ENCODE assay signal across 20 cellular contexts in the genomic region with DNA sequence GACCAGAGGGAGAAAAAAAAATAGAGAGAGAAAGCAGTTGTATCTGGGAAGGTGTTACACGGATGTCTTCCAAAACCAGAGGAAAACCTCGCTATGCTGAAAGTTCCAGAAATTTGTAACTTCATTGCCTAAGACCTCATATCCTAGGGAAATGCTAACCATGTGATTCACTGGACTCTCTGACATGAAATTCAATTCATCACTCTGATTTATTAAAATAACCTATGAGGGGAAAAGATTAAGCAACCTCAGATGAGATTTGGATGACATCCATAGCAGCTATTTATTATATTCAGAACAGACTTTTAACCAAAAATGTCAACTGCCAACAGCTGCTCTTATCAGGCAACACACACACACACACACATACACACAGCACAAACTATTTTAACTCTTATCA.
"Had no signal": no experiment of that assay in that cellular context is flagged by ENCODE, and none has a peak within 500 bp of the region (broad histone marks: within the 10 kb centered on the region; RNA-seq: fewer than 3 reads in every experiment).

No MANE protein-coding gene starts in this region.

- H3K27ac ChIP-seq: adrenal gland, colonic mucosa, lower lobe of right lung, upper lobe of right lung, WERI-Rb-1 had no signal

- ATAC-seq: activated naive CD4-positive, alpha-beta T cell treated with anti-CD3 and anti-CD28 coated beads, Interleukin-2, amount 50 U/mL, for 72 hours; lower lobe of right lung; stimulated activated naive B cell treated with anti-CD40 and anti-IgM and Interleukin-4, amounts not matched to agents 10 μg/mL and 1 μg/mL and 100 μg/mL, for 72 hours; upper lobe of right lung had no signal

- H3K9me3 ChIP-seq: adrenal gland, colonic mucosa, lower lobe of right lung, upper lobe of right lung had no signal

- H3K27ac Mint-ChIP-seq: activated naive CD4-positive, alpha-beta T cell treated with anti-CD3 and anti-CD28 coated beads, Interleukin-2, amount 50 U/mL, for 72 hours; nephron progenitor cell; stimulated activated naive B cell treated with anti-CD40 and anti-IgM and Interleukin-4, amounts not matched to agents 10 μg/mL and 1 μg/mL and 100 μg/mL, for 72 hours had no signal

- H3K36me3 ChIP-seq: adrenal gland, colonic mucosa, lower lobe of right lung, upper lobe of right lung, WERI-Rb-1 had no signal

- H3K4me1 Mint-ChIP-seq: nephron progenitor cell; stimulated activated naive B cell treated with anti-CD40 and anti-IgM and Interleukin-4, amounts not matched to agents 10 μg/mL and 1 μg/mL and 100 μg/mL, for 72 hours had no signal

- H3K27me3 ChIP-seq: adrenal gland, colonic mucosa, upper lobe of right lung had no signal

- H3K4me1 ChIP-seq: adrenal gland, colonic mucosa, lower lobe of right lung, upper lobe of right lung had no signal

- H3K36me3 Mint-ChIP-seq: stimulated activated naive B cell treated with anti-CD40 and anti-IgM and Interleukin-4, amounts not matched to agents 10 μg/mL and 1 μg/mL and 100 μg/mL, for 72 hours had no signal

- H3K4me3 Mint-ChIP-seq: nephron progenitor cell; stimulated activated naive B cell treated with anti-CD40 and anti-IgM and Interleukin-4, amounts not matched to agents 10 μg/mL and 1 μg/mL and 100 μg/mL, for 72 hours had no signal

- FAIRE-seq: endometrium, keratinocyte had no signal

- DNase-seq: activated CD4-positive, alpha-beta T cell treated with anti-CD3 and anti-CD28 coated beads for 1 hour; activated CD4-positive, alpha-beta T cell treated with anti-CD3 and anti-CD28 coated beads, Interleukin-2, amount 50 U/mL, for 4 hours; activated gamma-delta T cell; adrenal gland; colonic mucosa; hypothalamus; lower lobe of right lung; midbrain; nephron progenitor cell; nucleus accumbens; posterior cingulate gyrus; retina; stimulated activated naive B cell treated with anti-CD40 and anti-IgM and Interleukin-4, amounts not matched to agents 10 μg/mL and 1 μg/mL and 100 μg/mL, for 72 hours; SW 1271; T-helper 2 cell; upper lobe of right lung; WERI-Rb-1 had no signal

- H3K4me3 ChIP-seq: adrenal gland, colonic mucosa, lower lobe of right lung, upper lobe of right lung had no signal

- H3K9me3 Mint-ChIP-seq: nephron progenitor cell had no signal

- H3K27me3 Mint-ChIP-seq: stimulated activated naive B cell treated with anti-CD40 and anti-IgM and Interleukin-4, amounts not matched to agents 10 μg/mL and 1 μg/mL and 100 μg/mL, for 72 hours had no signal
